Comparison of ENCODE assay signal across 11 cellular contexts in genomic region chr13:41917641-41918040, GRCh38. TPM values are rescaled to one million over a fixed set of nuclear protein-coding genes. Genes with fewer than 3 reads are reported as not detected.
DNase-seq lines count a peak whose midpoint lies in the region; ATAC-seq and TF ChIP-seq lines count a peak whose summit lies in the region.
"Had no signal": no experiment of that assay in that cellular context is flagged by ENCODE, and none has a peak within 500 bp of the region (broad histone marks: within the 10 kb centered on the region; RNA-seq: fewer than 3 reads in every experiment).

No MANE protein-coding gene starts in this region.

- ATAC-seq in activated naive CD4-positive, alpha-beta T cell treated with anti-CD3 and anti-CD28 coated beads, Interleukin-2, amount 50 U/mL, for 72 hours, result peak; percentile 87 to 89
- ATAC-seq in GM21381 (IDR thresholded peaks at IDR 0.05; ENCODE audit: unreplicated experiment), result no peak
- no peak for ATAC-seq in HG02571 (IDR thresholded peaks at IDR 0.05; ENCODE audit: unreplicated experiment)

- H3K36me3 ChIP-seq in CD4-positive, alpha-beta memory T cell (ENCODE audit: insufficient read depth, low read length), result no peaks in the 10 kb centered on the region
- H3K36me3 ChIP-seq: prostate gland had no signal

- H3K36me3 Mint-ChIP-seq in CD4-positive, alpha-beta memory T cell, result peaks cover 11 to 18% of the 10 kb centered on the region in 2 donors
- H3K36me3 Mint-ChIP-seq in HFFc6 (ENCODE audit: low read depth), result peaks cover 9% of the 10 kb centered on the region
- peaks cover 18 to 33% of the 10 kb centered on the region in 2 donors for H3K36me3 Mint-ChIP-seq in activated naive CD4-positive, alpha-beta T cell treated with anti-CD3 and anti-CD28 coated beads, Interleukin-2, amount 50 U/mL, for 72 hours

- H3K27me3 Mint-ChIP-seq in CD4-positive, alpha-beta memory T cell, result no peaks in the 10 kb centered on the region
- no peaks in the 10 kb centered on the region for H3K27me3 Mint-ChIP-seq in HFFc6 (ENCODE audit: insufficient read depth)
- H3K27me3 Mint-ChIP-seq: central memory CD8-positive, alpha-beta T cell had no signal

- no peak for TF ChIP-seq CTCF in HFFc6 (IDR thresholded peaks at IDR 0.05)

- POLR2A ChIA-PET in CD4-positive, alpha-beta memory T cell (lab: Charles Lee; ENCODE audit: partially characterized antibody), result no interaction called here

- peaks cover 0 to 9% (median 3%) of the 10 kb centered on the region in 8 donors for H3K9me3 Mint-ChIP-seq in CD4-positive, alpha-beta memory T cell
- H3K9me3 Mint-ChIP-seq in HFFc6, result peaks cover 11% of the 10 kb centered on the region
- peaks cover 0 to 6% of the 10 kb centered on the region in 2 donors for H3K9me3 Mint-ChIP-seq in activated naive CD4-positive, alpha-beta T cell treated with anti-CD3 and anti-CD28 coated beads, Interleukin-2, amount 50 U/mL, for 72 hours
- H3K9me3 Mint-ChIP-seq: central memory CD8-positive, alpha-beta T cell had no signal

- CTCF ChIA-PET in CD4-positive, alpha-beta memory T cell (lab: Charles Lee; ENCODE audit: partially characterized antibody), result no interaction called here

- H3K27ac Mint-ChIP-seq in CD4-positive, alpha-beta memory T cell, result peak overlapping the region in 2 of 7 donors; percentile 34 to 73
- peak overlapping the region; percentile 72 for H3K27ac Mint-ChIP-seq in HFFc6
- H3K27ac Mint-ChIP-seq in activated naive CD4-positive, alpha-beta T cell treated with anti-CD3 and anti-CD28 coated beads, Interleukin-2, amount 50 U/mL, for 72 hours, result peak overlapping the region; percentile 91 to 94

- H3K27me3 ChIP-seq in CD4-positive, alpha-beta memory T cell (ENCODE audit: insufficient read depth, low read length), result no peaks in the 10 kb centered on the region

- no peaks in the 10 kb centered on the region for H3K9me3 ChIP-seq in CD4-positive, alpha-beta memory T cell (ENCODE audit: control insufficient read depth in 1 of 2, low read length in 2 of 2)
- H3K9me3 ChIP-seq: prostate gland had no signal

- peaks cover 27% of the 10 kb centered on the region for H3K4me1 ChIP-seq in CD4-positive, alpha-beta memory T cell (ENCODE audit: insufficient read depth, low read length)
- H3K4me1 ChIP-seq: prostate gland had no signal

- H3K4me3 Mint-ChIP-seq in CD4-positive, alpha-beta memory T cell, result peak overlapping the region in 6 of 8 donors; percentile 10 to 73 (median 32)
- H3K4me3 Mint-ChIP-seq in HFFc6, result peak overlapping the region; percentile 46
- H3K4me3 Mint-ChIP-seq: central memory CD8-positive, alpha-beta T cell had no signal

- H3K4me3 ChIP-seq in CD4-positive, alpha-beta memory T cell (ENCODE audit: low read length in 2 of 2), result no peak overlapping the region
- H3K4me3 ChIP-seq: prostate gland had no signal

- peak in 1 of 5 donors; percentile 13 for DNase-seq in CD4-positive, alpha-beta memory T cell
- peak; percentile 60 for DNase-seq in HFFc6
- peak in 1 of 2 donors; percentile 17 for DNase-seq in activated naive CD4-positive, alpha-beta T cell treated with anti-CD3 and anti-CD28 coated beads, Interleukin-2, amount 50 U/mL, for 72 hours (ENCODE audit: low spot score in 2 of 2)
- DNase-seq in kidney tubule cell (ENCODE audit: low spot score), result peak; percentile 39
- no peak for DNase-seq in DMS79 treated with DMSO at 0.1 percent for 48 hours (lab: John Stamatoyannopoulos, UW)
- no peak for DNase-seq in NCI-H524 treated with DMSO at 0.1 percent for 48 hours (lab: John Stamatoyannopoulos, UW)
- DNase-seq: NCI-H2171 had no signal

- intact Hi-C loops in CD4-positive, alpha-beta memory T cell (cut with micrococcal nuclease), result loop anchor here (2.0 kb wide), 1 partner anchor 43 kb away; the partner anchor contains the start of gene VWA8

- H3K4me1 Mint-ChIP-seq in CD4-positive, alpha-beta memory T cell, result peaks cover 16 to 50% (median 30%) of the 10 kb centered on the region in 4 donors
- peaks cover 48% of the 10 kb centered on the region for H3K4me1 Mint-ChIP-seq in HFFc6 (ENCODE audit: low read depth)

- no peak overlapping the region for H3K27ac ChIP-seq in CD4-positive, alpha-beta memory T cell (ENCODE audit: low read depth, low read length)
- H3K27ac ChIP-seq: prostate gland had no signal

RNA-seq across cellular contexts. Expression of gene VWA8, which starts 43.3 kb away (rescaled TPM):
- 10 to 100 TPM; 20.2 to 23.3 TPM for total RNA-seq in CD4-positive, alpha-beta memory T cell
- 1 to 10 TPM; 3.2 to 6.8 TPM for polyA plus RNA-seq in CD4-positive, alpha-beta memory T cell
- total RNA-seq in HFFc6 (2021; fragmentation: NEBNext Ultra II Directional; extraction: Animal tissue kit (Norgen Biotek cat#: 25700)), result 10 to 100 TPM; 11.3 to 14.7 (median 13.8) TPM
- 10 to 100 TPM; 11.8 to 23.7 TPM for total RNA-seq in activated naive CD4-positive, alpha-beta T cell treated with anti-CD3 and anti-CD28 coated beads, Interleukin-2, amount 50 U/mL, for 72 hours

Comparison
In these comparisons a context has a peak if more than half of its experiments do, and no peak if none do; other contexts are left out.
1. DNase-seq: peak in HFFc6 (single experiment) and kidney tubule cell (single experiment); none in DMS79 treated with DMSO at 0.1 percent for 48 hours (single experiment) and NCI-H524 treated with DMSO at 0.1 percent for 48 hours (single experiment).
2. ATAC-seq: peak in activated naive CD4-positive, alpha-beta T cell treated with anti-CD3 and anti-CD28 coated beads, Interleukin-2, amount 50 U/mL, for 72 hours (2 of 2); none in GM21381 (single experiment) and HG02571 (single experiment).